Comparison of ENCODE assay signal across 10 cellular contexts in genomic region chr2:196275646-196276352, GRCh38.
DNase-seq lines count a peak whose midpoint lies in the region; ATAC-seq and TF ChIP-seq lines count a peak whose summit lies in the region.
"Had no signal": no experiment of that assay in that cellular context is flagged by ENCODE, and none has a peak within 500 bp of the region (broad histone marks: within the 10 kb centered on the region; RNA-seq: fewer than 3 reads in every experiment).

No MANE protein-coding gene starts in this region.

- in situ Hi-C loops in KBM-7 (cut with MboI; ENCODE audit: low pct_unique_long_range_greater_than_20kb, low sequenced_read_pairs) = no loop called here

- no peak overlapping the region for H3K56ac ChIP-seq in mesendoderm (ENCODE audit: low read length)

- no peak overlapping the region for H2BK5ac ChIP-seq in mesendoderm (ENCODE audit: low read length)

- POLR2A ChIA-PET in activated naive CD8-positive, alpha-beta T cell treated with anti-CD3 and anti-CD28 coated beads, Interleukin-2, amount 10 ng/mL, durations not matched to agents 7 days and 5 days (lab: Charles Lee) = interaction anchor here (0.8 to 4.2 kb wide), 21 partner anchors 10 to 207 kb away, joined by 3 to 76 read pairs (median 10); partner anchors contain the start of genes DNAH7 and STK17B

- H3K4me1 ChIP-seq in breast epithelium (no peaks in the 10 kb centered on the region), mesendoderm (ENCODE audit: control insufficient read depth, low read depth, low read length) (no peaks in the 10 kb centered on the region)

- no peak overlapping the region for H3K9ac ChIP-seq in mesendoderm (ENCODE audit: low read length)

- no peaks in the 10 kb centered on the region for H3K36me3 ChIP-seq in breast epithelium
- H3K36me3 ChIP-seq in mesendoderm (ENCODE audit: control insufficient read depth, insufficient read depth, low read length) = no peaks in the 10 kb centered on the region
- H3K36me3 ChIP-seq: stomach had no signal

- intact Hi-C loops in natural killer cell (cut with micrococcal nuclease) = loop anchor here (5.0 kb wide), 3 partner anchors 33 to 128 kb away; no protein-coding TSS in a partner anchor
- intact Hi-C loops in breast epithelium (cut with DNase I; ENCODE audit: low total_unique reads) = no loop called here

- H3K27me3 ChIP-seq in breast epithelium (no peaks in the 10 kb centered on the region), mesendoderm (ENCODE audit: insufficient read depth, low read length, poor library complexity) (no peaks in the 10 kb centered on the region)
- H3K27me3 ChIP-seq: stomach had no signal

- no peaks in the 10 kb centered on the region for H3K9me3 ChIP-seq in breast epithelium
- H3K9me3 ChIP-seq: stomach had no signal

- no peak overlapping the region for H3K23ac ChIP-seq in mesendoderm (ENCODE audit: low read length)

- no peak overlapping the region for H2BK15ac ChIP-seq in mesendoderm (replicated peaks; ENCODE audit: low read depth)

- peaks cover 1% of the 10 kb centered on the region for H3K9me3 Mint-ChIP-seq in activated naive CD8-positive, alpha-beta T cell treated with anti-CD3 and anti-CD28 coated beads, Interleukin-2, amount 10 ng/mL, durations not matched to agents 7 days and 5 days
- H3K9me3 Mint-ChIP-seq in natural killer cell = no peaks in the 10 kb centered on the region

- no peak for TF ChIP-seq POLR2A in breast epithelium (IDR thresholded peaks at IDR 0.05)

- H4K5ac ChIP-seq in mesendoderm (ENCODE audit: low read length) = no peak overlapping the region

- no peak overlapping the region for H2BK120ac ChIP-seq in mesendoderm (ENCODE audit: low read depth, low read length)

- no CpG with 5 or more reads among the region's 5 CpGs for WGBS in mesendoderm (ENCODE audit: extremely low coverage, insufficient coverage, low lambda C conversion rate)

- no peak overlapping the region for H3K4me2 ChIP-seq in mesendoderm (ENCODE audit: low read length)

- H3K79me2 ChIP-seq in mesendoderm (ENCODE audit: control insufficient read depth, insufficient read depth, low read length) = no peaks in the 10 kb centered on the region

- H3K27me3 Mint-ChIP-seq in activated naive CD8-positive, alpha-beta T cell treated with anti-CD3 and anti-CD28 coated beads, Interleukin-2, amount 10 ng/mL, durations not matched to agents 7 days and 5 days = no peaks in the 10 kb centered on the region
- peaks cover 0 to 3% of the 10 kb centered on the region in 2 donors for H3K27me3 Mint-ChIP-seq in natural killer cell (ENCODE audit: low read depth in 2 of 2)

- peak; percentile 40 for ATAC-seq in GM18502 (IDR thresholded peaks at IDR 0.05; ENCODE audit: poor library complexity, unreplicated experiment)
- ATAC-seq in activated naive CD8-positive, alpha-beta T cell treated with anti-CD3 and anti-CD28 coated beads, Interleukin-2, amount 10 ng/mL, durations not matched to agents 7 days and 5 days (ENCODE audit: low read depth) = peak; percentile 59
- peak in 2 of 3 donors; percentile 9 to 54 for ATAC-seq in natural killer cell
- no peak for ATAC-seq in HG02571 (IDR thresholded peaks at IDR 0.05; ENCODE audit: unreplicated experiment)

- no peaks in the 10 kb centered on the region for H3K79me1 ChIP-seq in mesendoderm (ENCODE audit: low read length)

- H3K4me3 ChIP-seq in breast epithelium (no peak overlapping the region), mesendoderm (ENCODE audit: low read length) (no peak overlapping the region)
- H3K4me3 ChIP-seq: stomach had no signal

- H2AK5ac ChIP-seq in mesendoderm (ENCODE audit: low read length) = no peak overlapping the region

- peaks cover 43% of the 10 kb centered on the region for H3K4me1 Mint-ChIP-seq in activated naive CD8-positive, alpha-beta T cell treated with anti-CD3 and anti-CD28 coated beads, Interleukin-2, amount 10 ng/mL, durations not matched to agents 7 days and 5 days
- peaks cover 17 to 31% of the 10 kb centered on the region in 2 donors for H3K4me1 Mint-ChIP-seq in natural killer cell

- no peak overlapping the region for H3K4ac ChIP-seq in mesendoderm (ENCODE audit: low read depth, low read length)

- H4K8ac ChIP-seq in mesendoderm (ENCODE audit: low read depth, low read length) = no peak overlapping the region

- TF ChIP-seq CTCF in natural killer cell (IDR thresholded peaks at IDR 0.05) = no peak
- TF ChIP-seq CTCF in breast epithelium (IDR thresholded peaks at IDR 0.05) = no peak

- peak overlapping the region in 1 of 2 donors; percentile 9 for H3K27ac ChIP-seq in breast epithelium
- H3K27ac ChIP-seq in mesendoderm (ENCODE audit: low read depth, low read length) = no peak overlapping the region

- peak; percentile 28 for DNase-seq in KBM-7
- no peak for DNase-seq in activated naive CD8-positive, alpha-beta T cell treated with anti-CD3 and anti-CD28 coated beads, Interleukin-2, amount 10 ng/mL, durations not matched to agents 7 days and 5 days
- DNase-seq in natural killer cell = no peak
- no peak for DNase-seq in breast epithelium (ENCODE audit: low spot score in 2 of 2)
- DNase-seq in middle frontal gyrus (ENCODE audit: extremely low spot score, low spot score) = no peak
- DNase-seq in mesendoderm = no peak
- DNase-seq: NCI-H1092, stomach had no signal

- H3K36me3 Mint-ChIP-seq in activated naive CD8-positive, alpha-beta T cell treated with anti-CD3 and anti-CD28 coated beads, Interleukin-2, amount 10 ng/mL, durations not matched to agents 7 days and 5 days = peaks cover 10% of the 10 kb centered on the region
- no peaks in the 10 kb centered on the region for H3K36me3 Mint-ChIP-seq in natural killer cell

- H3K18ac ChIP-seq in mesendoderm (ENCODE audit: low read length) = no peak overlapping the region

- H3K4me3 Mint-ChIP-seq in activated naive CD8-positive, alpha-beta T cell treated with anti-CD3 and anti-CD28 coated beads, Interleukin-2, amount 10 ng/mL, durations not matched to agents 7 days and 5 days = peak overlapping the region; percentile 82
- peak overlapping the region; percentile 7 for H3K4me3 Mint-ChIP-seq in natural killer cell

- H3K27ac Mint-ChIP-seq in activated naive CD8-positive, alpha-beta T cell treated with anti-CD3 and anti-CD28 coated beads, Interleukin-2, amount 10 ng/mL, durations not matched to agents 7 days and 5 days = peak overlapping the region; percentile 89
- peak overlapping the region; percentile 3 to 29 for H3K27ac Mint-ChIP-seq in natural killer cell
